Comparison of ENCODE assay signal across 11 cellular contexts in genomic region chr5:53360811-53361210, GRCh38.
A peak's percentile ranks its signal among the peaks of the same experiment; 100 is the strongest.
DNase-seq lines count a peak whose midpoint lies in the region; FAIRE-seq and TF ChIP-seq lines count a peak whose summit lies in the region.
"Had no signal": no experiment of that assay in that cellular context is flagged by ENCODE, and none has a peak within 500 bp of the region (broad histone marks: within the 10 kb centered on the region; RNA-seq: fewer than 3 reads in every experiment).

No MANE protein-coding gene starts in this region.

- H3K36me3 ChIP-seq in keratinocyte (ENCODE audit: control insufficient read depth in 2 of 2, extremely low read depth in 1 of 2, insufficient read depth in 2 of 2, low read length in 2 of 2): peaks cover 0 to 4% of the 10 kb centered on the region in 2 experiments

- H3K9me1 ChIP-seq in keratinocyte (ENCODE audit: control insufficient read depth, extremely low read depth, insufficient read depth, low read length): no peaks in the 10 kb centered on the region

- peak overlapping the region; percentile 47 for H3K4me2 ChIP-seq in keratinocyte (ENCODE audit: control insufficient read depth, extremely low read depth, insufficient read depth, low read depth, low read length)

- H3K9me3 ChIP-seq in keratinocyte (ENCODE audit: control insufficient read depth, low read depth, low read length): no peaks in the 10 kb centered on the region

- H3K4me1 ChIP-seq in keratinocyte (ENCODE audit: control insufficient read depth, extremely low read depth, insufficient read depth, low read length): peaks cover 62% of the 10 kb centered on the region
- H3K4me1 ChIP-seq: parathyroid adenoma had no signal

- H3K9ac ChIP-seq in keratinocyte (ENCODE audit: control insufficient read depth, extremely low read depth, insufficient read depth, low read length): peak overlapping the region; percentile 66
- H3K9ac ChIP-seq: parathyroid adenoma had no signal

- H3K4me3 ChIP-seq in AG09309 (ENCODE audit: control insufficient read depth, low read depth, low read length) (no peak overlapping the region), keratinocyte (ENCODE audit: control insufficient read depth in 2 of 3, extremely low read depth in 1 of 3, insufficient read depth in 2 of 3, low read depth in 1 of 3, low read length in 3 of 3) (no peak overlapping the region)
- H3K4me3 ChIP-seq: lung had no signal

- TF ChIP-seq CTCF in AG09309 (IDR thresholded peaks at IDR 0.05; ENCODE audit: control insufficient read depth, insufficient read depth, low read depth, low read length, missing control alignments): no peak
- TF ChIP-seq CTCF in keratinocyte (optimal IDR thresholded peaks at IDR 0.05 in 1 of 3, IDR thresholded peaks at IDR 0.05 in 1 of 3, conservative IDR thresholded peaks at IDR 0.05 in 1 of 3; ENCODE audit: extremely low read depth in 1 of 3, insufficient read depth in 2 of 3, low read length in 3 of 3): no peak

- no peak overlapping the region for H2AFZ ChIP-seq in keratinocyte (ENCODE audit: control insufficient read depth, low read length)
- H2AFZ ChIP-seq: parathyroid adenoma had no signal

- dilution Hi-C loops in keratinocyte (cut with MboI; ENCODE audit: extremely low pct_ligation_motif_present, low sequenced_read_pairs): no loop called here

- DNase-seq in AG09309 (ENCODE audit: low read depth) (peak; percentile 72), HTR-8/SVneo (ENCODE audit: insufficient read length, low spot score) (peak; percentile 72), brain pericyte (ENCODE audit: low read depth, low spot score) (peak; percentile 32), keratinocyte (ENCODE audit: low read depth, low spot score) (peak; percentile 89), occipital lobe (lab: John Stamatoyannopoulos, UW) (no peak), NCI-H2227 (lab: John Stamatoyannopoulos, UW; ENCODE audit: unreplicated experiment) (no peak), NCI-H2107 treated with DMSO at 0.1 percent for 48 hours (lab: John Stamatoyannopoulos, UW; ENCODE audit: unreplicated experiment) (no peak), NCI-H82 (lab: John Stamatoyannopoulos, UW) (no peak)
- DNase-seq: NCI-H774 had no signal

- peak overlapping the region; percentile 96 for H3K27ac ChIP-seq in keratinocyte (ENCODE audit: control insufficient read depth, insufficient read depth, low read length)
- H3K27ac ChIP-seq: parathyroid adenoma had no signal

- FAIRE-seq in HTR-8/SVneo (lab: Jason Lieb, UNC): peak; percentile 95
- peak; percentile 99 for FAIRE-seq in keratinocyte (lab: Jason Lieb, UNC)

- H4K20me1 ChIP-seq in keratinocyte (ENCODE audit: control insufficient read depth, extremely low read depth, insufficient read depth, low read length): no peaks in the 10 kb centered on the region

- H3K79me2 ChIP-seq in keratinocyte (ENCODE audit: control insufficient read depth, insufficient read depth, low read length): no peaks in the 10 kb centered on the region
- H3K79me2 ChIP-seq: parathyroid adenoma had no signal

- H3K27me3 ChIP-seq in keratinocyte (ENCODE audit: control insufficient read depth, extremely low read depth, insufficient read depth, low read length): no peaks in the 10 kb centered on the region

Comparison
In these comparisons a context has a peak if more than half of its experiments do, and no peak if none do; other contexts are left out.
1. DNase-seq: peak in AG09309 (single experiment), HTR-8/SVneo (single experiment), brain pericyte (single experiment) and keratinocyte (single experiment); none in occipital lobe (single experiment), NCI-H2227 (single experiment), NCI-H2107 treated with DMSO at 0.1 percent for 48 hours (single experiment) and NCI-H82 (single experiment).